1 cellular context compared by ENCODE assay signal in the genomic region with DNA sequence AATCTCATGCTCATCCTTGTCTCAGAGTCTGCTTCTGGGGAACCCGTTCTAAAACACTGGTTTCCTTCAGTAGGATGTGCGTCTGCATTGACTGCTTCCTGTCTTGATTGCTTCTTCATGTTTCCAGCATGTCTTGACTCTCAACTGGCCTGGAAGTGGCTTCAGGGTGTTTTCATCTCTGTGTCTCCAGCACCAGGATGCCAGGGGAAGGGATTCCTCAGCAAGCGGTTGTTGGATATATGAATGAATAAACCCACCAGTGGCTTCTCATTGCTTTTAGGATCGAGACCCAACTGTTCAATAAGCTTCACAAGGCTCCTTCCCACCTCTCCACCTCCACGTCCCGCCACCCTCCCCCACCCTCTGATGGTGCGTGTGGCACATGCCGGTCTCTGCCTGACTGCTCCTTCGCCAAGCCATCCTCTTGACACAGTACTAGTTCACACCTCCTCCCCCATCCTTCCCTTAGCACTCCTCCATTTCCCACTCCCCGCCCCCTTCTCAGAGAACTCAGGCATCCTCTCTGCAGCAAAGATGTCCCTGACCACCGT.
TF ChIP-seq lines count a peak whose summit lies in the region.

No MANE protein-coding gene starts in this region.

TF ChIP-seq in A549, 52 proteins besides CTCF, POLR2A, EP300 and RAD21 (continued from another document):
- TF ChIP-seq, protein P1, sequence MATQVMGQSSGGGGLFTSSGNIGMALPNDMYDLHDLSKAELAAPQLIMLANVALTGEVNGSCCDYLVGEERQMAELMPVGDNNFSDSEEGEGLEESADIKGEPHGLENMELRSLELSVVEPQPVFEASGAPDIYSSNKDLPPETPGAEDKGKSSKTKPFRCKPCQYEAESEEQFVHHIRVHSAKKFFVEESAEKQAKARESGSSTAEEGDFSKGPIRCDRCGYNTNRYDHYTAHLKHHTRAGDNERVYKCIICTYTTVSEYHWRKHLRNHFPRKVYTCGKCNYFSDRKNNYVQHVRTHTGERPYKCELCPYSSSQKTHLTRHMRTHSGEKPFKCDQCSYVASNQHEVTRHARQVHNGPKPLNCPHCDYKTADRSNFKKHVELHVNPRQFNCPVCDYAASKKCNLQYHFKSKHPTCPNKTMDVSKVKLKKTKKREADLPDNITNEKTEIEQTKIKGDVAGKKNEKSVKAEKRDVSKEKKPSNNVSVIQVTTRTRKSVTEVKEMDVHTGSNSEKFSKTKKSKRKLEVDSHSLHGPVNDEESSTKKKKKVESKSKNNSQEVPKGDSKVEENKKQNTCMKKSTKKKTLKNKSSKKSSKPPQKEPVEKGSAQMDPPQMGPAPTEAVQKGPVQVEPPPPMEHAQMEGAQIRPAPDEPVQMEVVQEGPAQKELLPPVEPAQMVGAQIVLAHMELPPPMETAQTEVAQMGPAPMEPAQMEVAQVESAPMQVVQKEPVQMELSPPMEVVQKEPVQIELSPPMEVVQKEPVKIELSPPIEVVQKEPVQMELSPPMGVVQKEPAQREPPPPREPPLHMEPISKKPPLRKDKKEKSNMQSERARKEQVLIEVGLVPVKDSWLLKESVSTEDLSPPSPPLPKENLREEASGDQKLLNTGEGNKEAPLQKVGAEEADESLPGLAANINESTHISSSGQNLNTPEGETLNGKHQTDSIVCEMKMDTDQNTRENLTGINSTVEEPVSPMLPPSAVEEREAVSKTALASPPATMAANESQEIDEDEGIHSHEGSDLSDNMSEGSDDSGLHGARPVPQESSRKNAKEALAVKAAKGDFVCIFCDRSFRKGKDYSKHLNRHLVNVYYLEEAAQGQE (IDR thresholded peaks at IDR 0.05), result no peak
- TF ChIP-seq CBX8 (IDR thresholded peaks at IDR 0.05) (no peak), CHD2 (IDR thresholded peaks at IDR 0.05; ENCODE audit: low read length, partially characterized antibody) (no peak)
- TF ChIP-seq, protein P2, sequence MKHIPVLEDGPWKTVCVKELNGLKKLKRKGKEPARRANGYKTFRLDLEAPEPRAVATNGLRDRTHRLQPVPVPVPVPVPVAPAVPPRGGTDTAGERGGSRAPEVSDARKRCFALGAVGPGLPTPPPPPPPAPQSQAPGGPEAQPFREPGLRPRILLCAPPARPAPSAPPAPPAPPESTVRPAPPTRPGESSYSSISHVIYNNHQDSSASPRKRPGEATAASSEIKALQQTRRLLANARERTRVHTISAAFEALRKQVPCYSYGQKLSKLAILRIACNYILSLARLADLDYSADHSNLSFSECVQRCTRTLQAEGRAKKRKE (CRISPR knock-in tag; IDR thresholded peaks at IDR 0.05; ENCODE audit: low read depth), result no peak
